16 cellular contexts compared by ENCODE assay signal in genomic region chr1:164709108-164709507, GRCh38.
DNase-seq lines count a peak whose midpoint lies in the region; ATAC-seq and TF ChIP-seq lines count a peak whose summit lies in the region.
"Had no signal": no experiment of that assay in that cellular context is flagged by ENCODE, and none has a peak within 500 bp of the region (broad histone marks: within the 10 kb centered on the region; RNA-seq: fewer than 3 reads in every experiment).

No MANE protein-coding gene starts in this region.

- H3K36me3 ChIP-seq in GM23338 (ENCODE audit: insufficient read depth) = no peaks in the 10 kb centered on the region
- no peaks in the 10 kb centered on the region for H3K36me3 ChIP-seq in PC-3 (ENCODE audit: low read depth, low read length)
- no peaks in the 10 kb centered on the region for H3K36me3 ChIP-seq in smooth muscle cell (ENCODE audit: low read depth)

- ATAC-seq in GM23338 (no peak), PC-3 (no peak), GM21528 (IDR thresholded peaks at IDR 0.05; ENCODE audit: low FRiP score, unreplicated experiment) (no peak)
- ATAC-seq: HCT116, natural killer cell had no signal

- H3K4me3 ChIP-seq in GM23338 (no peak overlapping the region), PC-3 (ENCODE audit: low read length) (no peak overlapping the region), smooth muscle cell (no peak overlapping the region)
- H3K4me3 ChIP-seq: PC-9 had no signal

- H3K27me3 Mint-ChIP-seq in GM23338 (ENCODE audit: insufficient read depth, low read depth, poor library complexity) = peaks cover 8% of the 10 kb centered on the region
- H3K27me3 Mint-ChIP-seq: activated CD4-positive, alpha-beta T cell treated with anti-CD3 and anti-CD28 coated beads, Interleukin-2, amount 10 ng/mL, durations not matched to agents 24 days and 14 days had no signal

- peaks cover 44% of the 10 kb centered on the region for H3K4me1 ChIP-seq in GM23338 (ENCODE audit: insufficient read depth)
- peaks cover 47% of the 10 kb centered on the region for H3K4me1 ChIP-seq in PC-3 (ENCODE audit: insufficient read depth, low read length)
- peaks cover 48% of the 10 kb centered on the region for H3K4me1 ChIP-seq in smooth muscle cell (ENCODE audit: low read depth)

- H3K9me2 ChIP-seq in GM23338 (ENCODE audit: insufficient read depth) (no peaks in the 10 kb centered on the region), PC-3 (replicated peaks; ENCODE audit: low read length) (no peaks in the 10 kb centered on the region)

- POLR2A ChIA-PET in PC-3 (lab: Charles Lee; ENCODE audit: unreplicated experiment) = no interaction called here

- no TSS peak for BruUV-seq in PC-3 (replicated peaks; lab: Mats Ljungman, UMichigan)

- H3K4me2 ChIP-seq in GM23338 (no peak overlapping the region), PC-3 (ENCODE audit: low read length) (no peak overlapping the region), smooth muscle cell (peak overlapping the region; percentile 3)
- H3K4me2 ChIP-seq: PC-9 had no signal

- no peak overlapping the region for H2AFZ ChIP-seq in GM23338
- no peak overlapping the region for H2AFZ ChIP-seq in PC-3 (ENCODE audit: low read length)
- H2AFZ ChIP-seq in smooth muscle cell (ENCODE audit: low read depth) = no peak overlapping the region
- H2AFZ ChIP-seq: PC-9 had no signal

- no peak overlapping the region for H3K9ac ChIP-seq in PC-3 (ENCODE audit: low read length)
- H3K9ac ChIP-seq in smooth muscle cell (ENCODE audit: low read depth) = no peak overlapping the region

- no peak for TF ChIP-seq CTCF in GM23338 (conservative IDR thresholded peaks at IDR 0.05; ENCODE audit: low read depth in 2 of 2)
- no peak for TF ChIP-seq CTCF in PC-3 (conservative IDR thresholded peaks at IDR 0.05; ENCODE audit: low read depth, low read length)
- no peak for TF ChIP-seq CTCF in smooth muscle cell (IDR thresholded peaks at IDR 0.05; ENCODE audit: borderline replicate concordance, insufficient read depth, poor library complexity, severe bottlenecking)

- intact Hi-C loops in PC-3 (cut with micrococcal nuclease) = loop anchor here (5.0 kb wide), 2 partner anchors 62 to 97 kb away; no protein-coding TSS in a partner anchor

- H3K9me3 ChIP-seq in PC-3 (ENCODE audit: low read length) = no peaks in the 10 kb centered on the region
- no peaks in the 10 kb centered on the region for H3K9me3 ChIP-seq in smooth muscle cell (replicated peaks; ENCODE audit: low read depth)

- 78% methylated on average over 4 of the region's 4 CpGs for whole genome bisulfite sequencing in smooth muscle cell (ENCODE audit: low lambda C conversion rate)

- no peaks in the 10 kb centered on the region for H3F3A ChIP-seq in GM23338 (replicated peaks; ENCODE audit: low read depth)
- peaks cover 10% of the 10 kb centered on the region for H3F3A ChIP-seq in PC-3 (ENCODE audit: low read length, unreplicated experiment)
- H3F3A ChIP-seq in smooth muscle cell (ENCODE audit: low read depth) = peaks cover 34% of the 10 kb centered on the region

- peaks cover 4% of the 10 kb centered on the region; the same call in 1 of the 3 replicates for H3K36me3 Mint-ChIP-seq in GM23338 (ENCODE audit: low read depth)
- H3K36me3 Mint-ChIP-seq: natural killer cell had no signal

- H4K20me1 ChIP-seq in GM23338 (replicated peaks; ENCODE audit: insufficient read depth) = peaks cover 18% of the 10 kb centered on the region
- no peaks in the 10 kb centered on the region for H4K20me1 ChIP-seq in PC-3 (ENCODE audit: low read length)
- peaks cover 3% of the 10 kb centered on the region for H4K20me1 ChIP-seq in smooth muscle cell (ENCODE audit: low read depth)

- H3K27ac ChIP-seq in GM23338 (ENCODE audit: low read depth) (no peak overlapping the region), PC-3 (ENCODE audit: low read length) (peak overlapping the region; percentile 95), smooth muscle cell (ENCODE audit: low read depth) (peak overlapping the region; percentile 97)
- H3K27ac ChIP-seq: PC-9 had no signal

- H3K4me1 Mint-ChIP-seq in GM23338 = peaks cover 71% of the 10 kb centered on the region
- H3K4me1 Mint-ChIP-seq: activated CD4-positive, alpha-beta T cell treated with anti-CD3 and anti-CD28 coated beads, Interleukin-2, amount 10 ng/mL, durations not matched to agents 24 days and 14 days had no signal

- H3K27me3 ChIP-seq in GM23338 (ENCODE audit: insufficient read depth) (no peaks in the 10 kb centered on the region), PC-3 (ENCODE audit: low read length) (no peaks in the 10 kb centered on the region), smooth muscle cell (ENCODE audit: low read depth) (no peaks in the 10 kb centered on the region)

- CTCF ChIA-PET in PC-3 (lab: Charles Lee) = no interaction called here

- DNase-seq in GM23338 (ENCODE audit: low spot score) (no peak), PC-3 (no peak), fibroblast of gingiva (ENCODE audit: low read depth) (peak; percentile 51), smooth muscle cell (lab: John Stamatoyannopoulos, UW; ENCODE audit: unreplicated experiment) (no peak), DMS53 treated with DMSO at 0.1 percent for 48 hours (lab: John Stamatoyannopoulos, UW; ENCODE audit: unreplicated experiment) (no peak), NCI-H1436 treated with DMSO at 0.1 percent for 48 hours (lab: John Stamatoyannopoulos, UW) (no peak)
- no peak for DNase-seq in stimulated activated CD4-positive, alpha-beta T cell treated with anti-CD3 and anti-CD28 coated beads, Interleukin-15, amount 100 ng/mL, for 24 hours
- DNase-seq: activated CD4-positive, alpha-beta T cell treated with anti-CD3 and anti-CD28 coated beads, Interleukin-2, amount 10 ng/mL, durations not matched to agents 24 days and 14 days; activated CD8-positive, alpha-beta memory T cell treated with anti-CD3 and anti-CD28 coated beads, Interleukin-2, amount 50 U/mL, for 48 hours; EL; natural killer cell; NCI-H1930; PC-9; stimulated activated naive CD4-positive, alpha-beta T cell treated with Interleukin-2 at 50 U/mL for 16 hours had no signal

- H3K79me2 ChIP-seq in GM23338 (replicated peaks; ENCODE audit: insufficient read depth) (peaks cover 99% of the 10 kb centered on the region), PC-3 (ENCODE audit: low read length) (no peaks in the 10 kb centered on the region), smooth muscle cell (ENCODE audit: low read depth) (peaks cover 22% of the 10 kb centered on the region)

- no peaks in the 10 kb centered on the region for H3K9me3 Mint-ChIP-seq in GM23338
- H3K9me3 Mint-ChIP-seq: activated CD4-positive, alpha-beta T cell treated with anti-CD3 and anti-CD28 coated beads, Interleukin-2, amount 10 ng/mL, durations not matched to agents 24 days and 14 days; natural killer cell had no signal

- H3K4me3 Mint-ChIP-seq in GM23338 = no peak overlapping the region
- H3K4me3 Mint-ChIP-seq: activated CD4-positive, alpha-beta T cell treated with anti-CD3 and anti-CD28 coated beads, Interleukin-2, amount 10 ng/mL, durations not matched to agents 24 days and 14 days; natural killer cell had no signal

- H3K27ac Mint-ChIP-seq in GM23338 = peak overlapping the region; percentile 66
- H3K27ac Mint-ChIP-seq: activated CD4-positive, alpha-beta T cell treated with anti-CD3 and anti-CD28 coated beads, Interleukin-2, amount 10 ng/mL, durations not matched to agents 24 days and 14 days; natural killer cell had no signal

TF ChIP-seq in GM23338, 12 proteins besides CTCF, POLR2A, EP300 and RAD21 (continues in another document):
- TF ChIP-seq ZNF331 (CRISPR knock-in tag; IDR thresholded peaks at IDR 0.05; ENCODE audit: low read depth) = no peak
- TF ChIP-seq ZNF114 (CRISPR knock-in tag; IDR thresholded peaks at IDR 0.05) = no peak
- no peak for TF ChIP-seq NANOG (IDR thresholded peaks at IDR 0.05; ENCODE audit: borderline replicate concordance)
- TF ChIP-seq EZH2 (IDR thresholded peaks at IDR 0.05; ENCODE audit: low read depth, unreplicated experiment) = no peak
- TF ChIP-seq JUNB (IDR thresholded peaks at IDR 0.05; ENCODE audit: unreplicated experiment) = no peak
- TF ChIP-seq CREB1 (CRISPR knock-in tag; IDR thresholded peaks at IDR 0.05; ENCODE audit: low read depth) = no peak
